Comparison of ENCODE assay signal across 1 cellular context in the genomic region with DNA sequence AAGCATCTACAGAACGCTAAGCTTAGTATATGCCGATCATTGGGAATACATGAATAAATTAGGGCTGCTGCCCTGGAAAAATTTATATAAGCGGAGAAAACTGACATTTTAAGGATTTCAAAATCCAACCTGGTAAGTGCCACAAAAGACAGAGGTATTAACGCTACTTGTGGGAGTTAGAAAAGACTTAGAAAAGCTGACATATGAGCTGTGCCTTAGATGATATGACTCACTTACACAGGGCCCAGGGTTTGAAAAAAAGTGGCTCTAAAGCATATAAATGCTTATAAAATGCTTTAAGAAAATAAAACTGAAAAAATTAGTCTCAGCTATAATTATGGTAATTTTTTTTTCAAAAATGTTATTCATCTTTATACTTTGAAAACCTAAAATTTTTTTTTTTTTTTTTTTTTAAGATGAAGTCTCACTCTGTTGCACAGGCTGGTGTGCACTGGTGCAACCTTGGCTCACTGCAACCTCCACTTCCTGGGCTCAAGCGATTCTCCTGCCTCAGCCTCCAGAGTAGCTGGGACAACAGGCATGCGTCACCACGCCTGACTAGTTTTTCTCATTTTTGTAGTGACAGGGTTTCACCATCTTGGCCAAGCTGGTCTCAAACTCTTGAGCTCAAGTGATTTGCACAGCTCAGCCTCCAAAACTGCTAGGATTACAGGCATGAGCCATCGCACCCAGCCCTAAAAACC.
TF ChIP-seq lines count a peak whose summit lies in the region.

No MANE protein-coding gene starts in this region.

TF ChIP-seq in IMR-90, 13 proteins besides CTCF, POLR2A, EP300 and RAD21:
- no peak for TF ChIP-seq FOS (IDR thresholded peaks at IDR 0.05; ENCODE audit: low read depth, low read length)
- TF ChIP-seq ELK1 (IDR thresholded peaks at IDR 0.05; ENCODE audit: borderline replicate concordance, low read depth, low read length): no peak
- TF ChIP-seq SMC3 (IDR thresholded peaks at IDR 0.05; ENCODE audit: low read depth, low read length): no peak
- TF ChIP-seq, protein P1, sequence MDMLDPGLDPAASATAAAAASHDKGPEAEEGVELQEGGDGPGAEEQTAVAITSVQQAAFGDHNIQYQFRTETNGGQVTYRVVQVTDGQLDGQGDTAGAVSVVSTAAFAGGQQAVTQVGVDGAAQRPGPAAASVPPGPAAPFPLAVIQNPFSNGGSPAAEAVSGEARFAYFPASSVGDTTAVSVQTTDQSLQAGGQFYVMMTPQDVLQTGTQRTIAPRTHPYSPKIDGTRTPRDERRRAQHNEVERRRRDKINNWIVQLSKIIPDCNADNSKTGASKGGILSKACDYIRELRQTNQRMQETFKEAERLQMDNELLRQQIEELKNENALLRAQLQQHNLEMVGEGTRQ (IDR thresholded peaks at IDR 0.05; ENCODE audit: low read depth, low read length): no peak
- no peak for TF ChIP-seq RCOR1 (IDR thresholded peaks at IDR 0.05; ENCODE audit: insufficient replicate concordance, low read length)
- no peak for TF ChIP-seq CEBPB (IDR thresholded peaks at IDR 0.05; ENCODE audit: low read depth, low read length)
- no peak for TF ChIP-seq MAZ (IDR thresholded peaks at IDR 0.05; ENCODE audit: borderline replicate concordance, low read depth, low read length)
- no peak for TF ChIP-seq CHD1 (IDR thresholded peaks at IDR 0.05; ENCODE audit: low read depth, low read length)
- no peak for TF ChIP-seq NFE2L2 (IDR thresholded peaks at IDR 0.05; ENCODE audit: low read depth, low read length)
- no peak for TF ChIP-seq BHLHE40 (IDR thresholded peaks at IDR 0.05; ENCODE audit: low read depth, low read length)
- TF ChIP-seq RFX5 (IDR thresholded peaks at IDR 0.05; ENCODE audit: low read depth, low read length): no peak
- no peak for TF ChIP-seq MAFK (IDR thresholded peaks at IDR 0.05; ENCODE audit: low read depth, low read length)
- no peak for TF ChIP-seq MXI1 (IDR thresholded peaks at IDR 0.05; ENCODE audit: borderline replicate concordance, low read depth, low read length)
